In the genomic region with DNA sequence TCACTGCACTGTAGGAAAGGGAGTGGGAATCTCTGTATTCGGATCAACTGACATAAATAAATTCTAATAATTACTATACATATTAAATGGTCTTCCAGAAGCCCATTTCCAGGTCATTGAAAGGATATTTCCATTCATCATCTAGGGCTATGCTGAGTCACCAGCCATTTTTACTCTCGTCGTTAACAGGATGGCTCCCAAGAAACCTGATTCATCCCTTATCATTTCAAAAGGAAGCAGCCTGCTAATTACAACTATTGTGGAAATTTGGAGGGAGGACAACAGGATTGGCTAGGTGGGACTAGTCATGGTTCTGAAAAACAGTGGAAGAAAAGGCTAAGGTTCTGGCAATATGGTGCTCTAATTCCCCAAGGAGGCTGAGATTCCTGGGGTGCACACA, we compare ENCODE assay signal across 20 cellular contexts. TPM values are rescaled to one million over a fixed set of nuclear protein-coding genes. Genes with fewer than 3 reads are reported as not detected.
"Had no signal": no experiment of that assay in that cellular context is flagged by ENCODE, and none has a peak within 500 bp of the region (broad histone marks: within the 10 kb centered on the region; RNA-seq: fewer than 3 reads in every experiment).

No MANE protein-coding gene starts in this region.

- H3K9me3 Mint-ChIP-seq: activated naive CD4-positive, alpha-beta T cell treated with anti-CD3 and anti-CD28 coated beads, Interleukin-2, amount 50 U/mL, for 24 hours; dendritic cell treated with granulocyte-macrophage colony-stimulating factor and Interleukin-4, amounts not matched to agents 40 ng/mL and 50 ng/mL, for 4 days; stimulated activated naive B cell treated with anti-CD40 and anti-IgM and Interleukin-4, amounts not matched to agents 10 μg/mL and 1 μg/mL and 100 μg/mL, for 72 hours had no signal

- H3K4me3 ChIP-seq: cardiac muscle cell, left lung, thoracic aorta, upper lobe of left lung had no signal

- FAIRE-seq: frontal cortex, kidney had no signal

- H3K27me3 ChIP-seq: cardiac muscle cell, left lung, upper lobe of left lung had no signal

- H3K4me3 Mint-ChIP-seq: activated naive CD4-positive, alpha-beta T cell treated with anti-CD3 and anti-CD28 coated beads, Interleukin-2, amount 50 U/mL, for 24 hours; dendritic cell treated with granulocyte-macrophage colony-stimulating factor and Interleukin-4, amounts not matched to agents 40 ng/mL and 50 ng/mL, for 4 days; stimulated activated naive B cell treated with anti-CD40 and anti-IgM and Interleukin-4, amounts not matched to agents 10 μg/mL and 1 μg/mL and 100 μg/mL, for 72 hours had no signal

- H3K27me3 Mint-ChIP-seq: activated naive CD4-positive, alpha-beta T cell treated with anti-CD3 and anti-CD28 coated beads, Interleukin-2, amount 50 U/mL, for 24 hours; stimulated activated naive B cell treated with anti-CD40 and anti-IgM and Interleukin-4, amounts not matched to agents 10 μg/mL and 1 μg/mL and 100 μg/mL, for 72 hours had no signal

- H3K36me3 ChIP-seq: cardiac muscle cell, left lung, thoracic aorta, upper lobe of left lung had no signal

- H3K36me3 Mint-ChIP-seq: activated naive CD4-positive, alpha-beta T cell treated with anti-CD3 and anti-CD28 coated beads, Interleukin-2, amount 50 U/mL, for 24 hours; stimulated activated naive B cell treated with anti-CD40 and anti-IgM and Interleukin-4, amounts not matched to agents 10 μg/mL and 1 μg/mL and 100 μg/mL, for 72 hours had no signal

- H3K9me3 ChIP-seq: left lung, thoracic aorta, upper lobe of left lung had no signal

- H3K27ac Mint-ChIP-seq: activated naive CD4-positive, alpha-beta T cell treated with anti-CD3 and anti-CD28 coated beads, Interleukin-2, amount 50 U/mL, for 24 hours; dendritic cell treated with granulocyte-macrophage colony-stimulating factor and Interleukin-4, amounts not matched to agents 40 ng/mL and 50 ng/mL, for 4 days; stimulated activated naive B cell treated with anti-CD40 and anti-IgM and Interleukin-4, amounts not matched to agents 10 μg/mL and 1 μg/mL and 100 μg/mL, for 72 hours had no signal

- ATAC-seq: left lung; stimulated activated naive B cell treated with anti-CD40 and anti-IgM and Interleukin-4, amounts not matched to agents 10 μg/mL and 1 μg/mL and 100 μg/mL, for 72 hours had no signal

- H3K4me1 ChIP-seq: left lung, upper lobe of left lung had no signal

- H3K27ac ChIP-seq: cardiac muscle cell, left lung, thoracic aorta, upper lobe of left lung had no signal

- H3K4me1 Mint-ChIP-seq: activated naive CD4-positive, alpha-beta T cell treated with anti-CD3 and anti-CD28 coated beads, Interleukin-2, amount 50 U/mL, for 24 hours; stimulated activated naive B cell treated with anti-CD40 and anti-IgM and Interleukin-4, amounts not matched to agents 10 μg/mL and 1 μg/mL and 100 μg/mL, for 72 hours had no signal

- DNase-seq: activated CD4-positive, alpha-beta T cell treated with anti-CD3 and anti-CD28 coated beads for 1 hour; activated CD8-positive, alpha-beta memory T cell treated with anti-CD3 and anti-CD28 coated beads for 24 hours; activated CD8-positive, alpha-beta memory T cell treated with anti-CD3 and anti-CD28 coated beads, Interleukin-2, amount 50 U/mL, for 48 hours; activated effector memory CD4-positive, alpha-beta T cell treated with anti-CD3 and anti-CD28 coated beads, Interleukin-2, amount 50 U/mL, for 16 hours; activated T-cell treated with anti-CD3 and anti-CD28 coated beads, Interleukin-2, amount 50 U/mL, for 48 hours; effector memory CD4-positive, alpha-beta T cell; kidney; left lung; mammary epithelial cell; retina; stimulated activated naive B cell treated with anti-CD40 and anti-IgM and Interleukin-4, amounts not matched to agents 10 μg/mL and 1 μg/mL and 100 μg/mL, for 72 hours; upper lobe of left lung had no signal

RNA-seq across cellular contexts. Expression of a gene that starts 13.6 kb away (rescaled TPM):
- total RNA-seq: cardiac muscle cell, left lung, myocyte, omental fat pad, posterior vena cava, thoracic aorta had no signal
- polyA plus RNA-seq: cardiac muscle cell, mammary epithelial cell had no signal
